28 cellular contexts compared by ENCODE assay signal in the genomic region with DNA sequence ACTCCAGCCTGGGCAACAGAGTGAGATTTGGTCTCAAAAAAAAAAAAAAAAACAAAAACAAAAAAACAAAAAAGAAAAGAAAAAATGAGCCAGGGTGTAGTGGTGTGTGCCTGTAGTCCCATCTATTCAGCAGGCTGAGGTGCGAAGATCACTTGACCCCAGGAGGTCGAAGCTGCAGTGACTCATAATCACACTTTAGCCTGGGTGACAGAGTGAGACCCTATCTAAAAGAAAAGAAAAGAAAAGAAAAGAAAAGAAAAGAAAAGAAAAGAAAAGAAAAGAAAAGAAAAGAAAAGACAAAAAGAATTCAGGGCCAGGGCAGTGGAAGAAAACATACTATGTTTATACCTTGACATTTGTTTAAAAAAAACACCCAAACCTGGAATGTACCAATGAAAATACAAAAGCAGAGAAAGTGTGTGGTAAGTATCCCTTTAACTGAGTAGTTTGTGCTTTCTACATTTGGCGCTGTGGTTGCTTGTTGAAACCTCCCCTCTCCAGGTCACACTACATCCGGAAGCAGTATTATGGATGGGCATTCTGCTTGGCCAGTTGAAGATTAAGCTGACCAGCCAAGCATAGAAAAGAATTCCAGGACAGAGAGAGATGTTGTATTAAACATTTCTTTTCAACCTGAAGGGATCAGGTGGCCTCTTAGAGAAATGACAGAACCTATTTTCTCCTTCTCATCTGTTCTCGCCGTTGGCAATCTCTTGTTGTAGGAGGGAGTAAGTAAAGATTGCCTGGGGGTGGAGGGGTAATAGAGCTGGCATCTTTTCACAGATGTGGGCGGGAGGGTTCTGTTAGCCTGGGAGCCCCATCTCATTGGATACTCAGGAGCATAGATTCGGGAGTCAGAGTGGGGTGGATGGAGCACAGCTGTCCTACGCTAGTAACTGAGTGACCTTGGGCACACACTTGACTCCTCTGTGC. TPM values are rescaled to one million over a fixed set of nuclear protein-coding genes. Genes with fewer than 3 reads are reported as not detected.
A peak's percentile ranks its signal among the peaks of the same experiment; 100 is the strongest.
DNase-seq lines count a peak whose midpoint lies in the region; FAIRE-seq and TF ChIP-seq lines count a peak whose summit lies in the region.
"Had no signal": no experiment of that assay in that cellular context is flagged by ENCODE, and none has a peak within 500 bp of the region (broad histone marks: within the 10 kb centered on the region; RNA-seq: fewer than 3 reads in every experiment).

No MANE protein-coding gene starts in this region.

- H3K4me3 ChIP-seq in epithelial cell of proximal tubule (ENCODE audit: low read depth, low read length) (no peak overlapping the region), neural progenitor cell (no peak overlapping the region)
- H3K4me3 ChIP-seq: dorsolateral prefrontal cortex, heart left ventricle, left lung, spleen had no signal

- H4K20me1 ChIP-seq in neural progenitor cell (ENCODE audit: low read depth), result no peaks in the 10 kb centered on the region

- H3K4me2 ChIP-seq in neural progenitor cell, result no peak overlapping the region
- H3K4me2 ChIP-seq: KMS-11, SK-N-SH had no signal

- H3K27ac ChIP-seq in neural progenitor cell, result no peak overlapping the region
- H3K27ac ChIP-seq: dorsolateral prefrontal cortex, epithelial cell of prostate, heart left ventricle, KMS-11, left lung, spleen, VCaP had no signal

- DNase-seq in Caki2 (ENCODE audit: low read depth), result peak; percentile 92
- peak; percentile 25 for DNase-seq in NCI-H69 (lab: John Stamatoyannopoulos, UW)
- DNase-seq in epithelial cell of proximal tubule (ENCODE audit: low read depth), result peak; percentile 73
- peak; percentile 9 for DNase-seq in neural progenitor cell (ENCODE audit: low spot score)
- no peak for DNase-seq in H54 (ENCODE audit: insufficient read length, low spot score)
- no peak for DNase-seq in GM19239 (ENCODE audit: insufficient read length, low spot score)
- DNase-seq in epidermal melanocyte (ENCODE audit: insufficient read length, low spot score), result no peak
- DNase-seq: activated CD4-positive, alpha-beta T cell treated with anti-CD3 and anti-CD28 coated beads, Interleukin-2, amount 10 ng/mL, durations not matched to agents 24 days and 14 days; activated CD8-positive, alpha-beta memory T cell treated with anti-CD3 and anti-CD28 coated beads, Interleukin-2, amount 10 ng/mL, durations not matched to agents 7 days and 5 days; cerebellar nuclear complex; DMS153; dorsolateral prefrontal cortex; GF-D8; heart left ventricle; left lung; NCI-H1694; NCI-H510A treated with DMSO at 0.1 percent for 48 hours; RPMI8226; SK-N-SH; spleen; stimulated activated CD4-positive, alpha-beta T cell treated with anti-CD3 and anti-CD28 coated beads, Interleukin-4, amount 100 ng/mL, for 24 hours; stimulated activated naive CD4-positive, alpha-beta T cell treated with Interleukin-2 at 50 U/mL for 16 hours had no signal

- peaks cover 5% of the 10 kb centered on the region for H3F3A ChIP-seq in neural progenitor cell (ENCODE audit: low read depth)

- H3K4me1 Mint-ChIP-seq in neural progenitor cell, result peaks cover 7% of the 10 kb centered on the region

- FAIRE-seq in H54 (lab: Jason Lieb, UNC) (no peak), GM19239 (lab: Jason Lieb, UNC) (no peak)

- H3K9ac ChIP-seq in neural progenitor cell, result no peak overlapping the region
- H3K9ac ChIP-seq: KMS-11, SK-N-SH had no signal

- TF ChIP-seq POLR2A in H54 (IDR thresholded peaks at IDR 0.05; ENCODE audit: low read depth, low read length), result no peak

- H3K36me3 Mint-ChIP-seq in neural progenitor cell, result no peaks in the 10 kb centered on the region

- peaks cover 6% of the 10 kb centered on the region for H3K9me3 Mint-ChIP-seq in neural progenitor cell

- in situ Hi-C loops in Caki2 (cut with HindIII; ENCODE audit: low pct_unique_long_range_greater_than_20kb, low sequenced_read_pairs), result no loop called here

- no peak overlapping the region for H2AFZ ChIP-seq in neural progenitor cell (replicated peaks)

- H3K27ac Mint-ChIP-seq in neural progenitor cell, result no peak overlapping the region
- H3K27ac Mint-ChIP-seq: activated CD4-positive, alpha-beta T cell treated with anti-CD3 and anti-CD28 coated beads, Interleukin-2, amount 10 ng/mL, durations not matched to agents 24 days and 14 days; activated CD8-positive, alpha-beta memory T cell treated with anti-CD3 and anti-CD28 coated beads, Interleukin-2, amount 10 ng/mL, durations not matched to agents 7 days and 5 days; activated T-helper 1 cell treated with anti-CD3 and anti-CD28 coated beads, Interleukin-12 subunit alpha, Interleukin-12 subunit beta, Interleukin-2, Interleukin-4 antibody, amounts not matched to agents 30 ng/mL and 10 ng/mL and 1 ng/mL, durations not matched to agents 14 hours and 24 hours and 36 hours had no signal

- H3K9me3 ChIP-seq in neural progenitor cell (ENCODE audit: low read depth), result no peaks in the 10 kb centered on the region
- H3K9me3 ChIP-seq: left lung, SK-N-SH had no signal

- peaks cover 6% of the 10 kb centered on the region for H3K27me3 Mint-ChIP-seq in neural progenitor cell (ENCODE audit: insufficient read depth, low read depth)

- TF ChIP-seq CTCF in epithelial cell of proximal tubule (conservative IDR thresholded peaks at IDR 0.05; ENCODE audit: low read depth, low read length), result no peak
- no peak for TF ChIP-seq CTCF in neural progenitor cell (IDR thresholded peaks at IDR 0.05)

- no peak overlapping the region for H3K4me3 Mint-ChIP-seq in neural progenitor cell
- H3K4me3 Mint-ChIP-seq: activated CD4-positive, alpha-beta T cell treated with anti-CD3 and anti-CD28 coated beads, Interleukin-2, amount 10 ng/mL, durations not matched to agents 24 days and 14 days; activated CD8-positive, alpha-beta memory T cell treated with anti-CD3 and anti-CD28 coated beads, Interleukin-2, amount 10 ng/mL, durations not matched to agents 7 days and 5 days; activated T-helper 1 cell treated with anti-CD3 and anti-CD28 coated beads, Interleukin-12 subunit alpha, Interleukin-12 subunit beta, Interleukin-2, Interleukin-4 antibody, amounts not matched to agents 30 ng/mL and 10 ng/mL and 1 ng/mL, durations not matched to agents 14 hours and 24 hours and 36 hours had no signal

- H3K27me3 ChIP-seq in neural progenitor cell, result peaks cover under 1% of the 10 kb centered on the region

- H3K4me1 ChIP-seq in neural progenitor cell, result peaks cover 6% of the 10 kb centered on the region

- no peaks in the 10 kb centered on the region for H3K79me2 ChIP-seq in neural progenitor cell (ENCODE audit: low read depth)

- H3K36me3 ChIP-seq in neural progenitor cell, result no peaks in the 10 kb centered on the region
- H3K36me3 ChIP-seq: heart left ventricle, left lung, spleen had no signal

RNA-seq across cellular contexts. Expression of gene PRKCB, which starts 12.0 kb away (rescaled TPM):
- not detected in 2 replicates for total RNA-seq in Caki2 (2014; rRNA removed; shearing (Covaris generic); ENCODE audit: low replicate concordance)
- total RNA-seq in epithelial cell of proximal tubule (not detected in 2 replicates), neural progenitor cell (ENCODE audit: low replicate concordance) (5.0 and 9.5 TPM in 2 replicates)
- total RNA-seq: HT1080, osteocyte had no signal

Comparison
In these comparisons a context has a peak if more than half of its experiments do, and no peak if none do; other contexts are left out.
1. DNase-seq: peak in Caki2 (single experiment), NCI-H69 (single experiment), epithelial cell of proximal tubule (single experiment) and neural progenitor cell (single experiment); none in H54 (single experiment), GM19239 (single experiment) and epidermal melanocyte (single experiment).